In the genomic region with DNA sequence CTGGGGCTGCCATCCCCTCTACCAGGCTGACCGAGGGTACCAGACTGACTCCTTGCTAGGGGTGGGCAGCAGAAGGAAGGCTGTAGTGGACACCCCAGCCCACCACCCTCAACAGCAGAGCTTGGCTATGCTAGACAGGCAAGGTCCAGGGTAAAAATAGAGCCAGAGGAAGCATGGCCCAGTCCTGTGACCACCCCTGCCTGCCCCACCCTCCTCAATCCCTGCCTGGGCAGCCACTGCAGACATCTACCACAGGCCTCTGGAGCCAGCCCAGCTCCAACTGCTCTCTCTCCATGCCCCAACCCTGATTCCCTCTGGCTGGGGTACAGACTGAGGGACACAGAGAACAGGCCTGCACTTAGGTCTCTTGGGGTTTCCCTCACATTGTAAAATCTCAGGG, we compare ENCODE assay signal across 1 cellular context.
TF ChIP-seq lines count a peak whose summit lies in the region.

No MANE protein-coding gene starts in this region.

TF ChIP-seq in IMR-90, 13 proteins besides CTCF, POLR2A, EP300 and RAD21:
- TF ChIP-seq BHLHE40 (IDR thresholded peaks at IDR 0.05; ENCODE audit: low read depth, low read length), result no peak
- TF ChIP-seq MAFK (IDR thresholded peaks at IDR 0.05; ENCODE audit: low read depth, low read length), result no peak
- no peak for TF ChIP-seq CHD1 (IDR thresholded peaks at IDR 0.05; ENCODE audit: low read depth, low read length)
- no peak for TF ChIP-seq NFE2L2 (IDR thresholded peaks at IDR 0.05; ENCODE audit: low read depth, low read length)
- TF ChIP-seq RFX5 (IDR thresholded peaks at IDR 0.05; ENCODE audit: low read depth, low read length), result no peak
- TF ChIP-seq, protein P1, sequence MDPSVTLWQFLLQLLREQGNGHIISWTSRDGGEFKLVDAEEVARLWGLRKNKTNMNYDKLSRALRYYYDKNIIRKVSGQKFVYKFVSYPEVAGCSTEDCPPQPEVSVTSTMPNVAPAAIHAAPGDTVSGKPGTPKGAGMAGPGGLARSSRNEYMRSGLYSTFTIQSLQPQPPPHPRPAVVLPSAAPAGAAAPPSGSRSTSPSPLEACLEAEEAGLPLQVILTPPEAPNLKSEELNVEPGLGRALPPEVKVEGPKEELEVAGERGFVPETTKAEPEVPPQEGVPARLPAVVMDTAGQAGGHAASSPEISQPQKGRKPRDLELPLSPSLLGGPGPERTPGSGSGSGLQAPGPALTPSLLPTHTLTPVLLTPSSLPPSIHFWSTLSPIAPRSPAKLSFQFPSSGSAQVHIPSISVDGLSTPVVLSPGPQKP (IDR thresholded peaks at IDR 0.05; ENCODE audit: borderline replicate concordance, low read depth, low read length), result no peak
- TF ChIP-seq MXI1 (IDR thresholded peaks at IDR 0.05; ENCODE audit: borderline replicate concordance, low read depth, low read length), result no peak
- TF ChIP-seq RCOR1 (IDR thresholded peaks at IDR 0.05; ENCODE audit: insufficient replicate concordance, low read length), result no peak
- TF ChIP-seq FOS (IDR thresholded peaks at IDR 0.05; ENCODE audit: low read depth, low read length), result no peak
- no peak for TF ChIP-seq MAZ (IDR thresholded peaks at IDR 0.05; ENCODE audit: borderline replicate concordance, low read depth, low read length)
- TF ChIP-seq CEBPB (IDR thresholded peaks at IDR 0.05; ENCODE audit: low read depth, low read length), result no peak
- TF ChIP-seq SMC3 (IDR thresholded peaks at IDR 0.05; ENCODE audit: low read depth, low read length), result no peak
- TF ChIP-seq, protein P2, sequence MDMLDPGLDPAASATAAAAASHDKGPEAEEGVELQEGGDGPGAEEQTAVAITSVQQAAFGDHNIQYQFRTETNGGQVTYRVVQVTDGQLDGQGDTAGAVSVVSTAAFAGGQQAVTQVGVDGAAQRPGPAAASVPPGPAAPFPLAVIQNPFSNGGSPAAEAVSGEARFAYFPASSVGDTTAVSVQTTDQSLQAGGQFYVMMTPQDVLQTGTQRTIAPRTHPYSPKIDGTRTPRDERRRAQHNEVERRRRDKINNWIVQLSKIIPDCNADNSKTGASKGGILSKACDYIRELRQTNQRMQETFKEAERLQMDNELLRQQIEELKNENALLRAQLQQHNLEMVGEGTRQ (IDR thresholded peaks at IDR 0.05; ENCODE audit: low read depth, low read length), result no peak
